In the genomic region with DNA sequence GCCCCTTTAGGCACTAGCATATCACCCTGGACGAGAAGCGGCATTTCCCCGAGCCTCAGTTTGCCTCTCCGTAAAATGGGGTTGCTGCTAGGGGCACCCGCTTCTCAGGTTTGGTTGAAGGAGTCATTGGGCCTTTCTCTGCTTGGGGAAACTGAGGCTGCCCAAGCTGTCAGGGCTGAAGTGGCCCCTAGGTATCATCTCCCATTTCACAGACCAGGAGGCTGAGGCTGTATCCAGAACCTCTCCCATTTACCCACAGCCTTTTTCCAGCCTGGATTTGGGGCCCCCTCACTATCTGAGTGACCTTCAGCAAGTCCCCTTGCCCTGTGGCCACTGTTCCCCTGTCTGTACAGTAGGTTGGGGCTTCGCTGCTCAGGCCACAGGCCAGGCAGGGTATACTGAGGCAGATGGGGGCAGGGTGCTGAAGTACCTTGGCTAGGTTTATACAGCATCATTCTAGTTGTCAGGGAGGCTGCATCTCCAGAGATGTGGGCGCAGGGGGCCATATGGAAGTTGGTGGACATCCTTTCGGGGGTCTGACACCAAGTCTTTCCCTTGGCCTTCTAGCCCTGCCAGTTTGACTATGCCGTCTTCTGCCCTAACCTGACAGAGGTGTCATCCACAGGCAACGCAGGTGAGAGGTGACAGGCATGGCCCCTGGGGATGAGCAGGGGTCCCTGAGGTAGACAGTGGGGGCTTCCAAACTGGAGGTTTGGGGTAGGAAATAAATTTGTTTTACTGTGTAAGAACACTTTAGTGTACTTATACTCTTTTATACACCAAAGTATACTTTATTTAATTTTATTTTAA, we compare ENCODE assay signal across 26 cellular contexts. TPM values are rescaled to one million over a fixed set of nuclear protein-coding genes. Genes with fewer than 3 reads are reported as not detected.
DNase-seq lines count a peak whose midpoint lies in the region; ATAC-seq, FAIRE-seq and TF ChIP-seq lines count a peak whose summit lies in the region.
"Had no signal": no experiment of that assay in that cellular context is flagged by ENCODE, and none has a peak within 500 bp of the region (broad histone marks: within the 10 kb centered on the region; RNA-seq: fewer than 3 reads in every experiment).

No MANE protein-coding gene starts in this region.

- no peak for DNase-seq in GM12891 (ENCODE audit: insufficient read length, low spot score)
- DNase-seq in OCI-LY7 (ENCODE audit: low spot score) = no peak
- DNase-seq in osteoblast (ENCODE audit: insufficient read length, low spot score, missing footprints) = peak; percentile 76
- no peak for DNase-seq in SW 1271 (lab: John Stamatoyannopoulos, UW)
- DNase-seq in MM.1S = no peak
- no peak for DNase-seq in GM10266 (ENCODE audit: extremely low spot score)
- DNase-seq: activated CD4-positive, alpha-beta T cell treated with anti-CD3 and anti-CD28 coated beads, Interleukin-2, amount 10 ng/mL, durations not matched to agents 24 days and 14 days; activated naive CD4-positive, alpha-beta T cell treated with anti-CD3 and anti-CD28 coated beads, Interleukin-2, amount 10 ng/mL, durations not matched to agents 7 days and 5 days; Caco-2; caudate nucleus; GDM1; KG1; NCI-H1417 treated with DMSO at 0.1 percent for 48 hours; NCI-H2081 treated with DMSO at 0.1 percent for 48 hours; NCI-H345; stimulated activated CD4-positive, alpha-beta T cell treated with anti-CD3 and anti-CD28 coated beads, Interleukin-12 subunit alpha, Interleukin-12 subunit beta, amount 100 ng/mL, for 4 hours; stimulated activated CD4-positive, alpha-beta T cell treated with anti-CD3 and anti-CD28 coated beads, Interleukin-4, amount 100 ng/mL, for 1 hour; T-helper 2 cell had no signal

- no peak overlapping the region for H2AFZ ChIP-seq in OCI-LY7 (ENCODE audit: low read length)
- no peak overlapping the region for H2AFZ ChIP-seq in osteoblast (ENCODE audit: low read length)
- H2AFZ ChIP-seq in MM.1S (ENCODE audit: low read length) = no peak overlapping the region

- peak overlapping the region; percentile 37; the same call in 1 of the 2 replicates for H3K4me2 ChIP-seq in OCI-LY7 (ENCODE audit: low read length)
- no peak overlapping the region for H3K4me2 ChIP-seq in osteoblast (ENCODE audit: insufficient read depth, low read length)
- H3K4me2 ChIP-seq in MM.1S (ENCODE audit: low read depth, low read length) = no peak overlapping the region

- TF ChIP-seq CTCF in OCI-LY7 (conservative IDR thresholded peaks at IDR 0.05; ENCODE audit: low read length) (no peak), osteoblast (IDR thresholded peaks at IDR 0.05; ENCODE audit: extremely low read depth, low read depth, low read length) (no peak), MM.1S (IDR thresholded peaks at IDR 0.05; ENCODE audit: low read length) (no peak), GM10266 (IDR thresholded peaks at IDR 0.05; ENCODE audit: control insufficient read depth, insufficient read depth, low read depth, missing control alignments) (no peak)

- CTCF ChIA-PET in OCI-LY7 (lab: Charles Lee; ENCODE audit: unreplicated experiment) = no interaction called here

- H4K20me1 ChIP-seq in OCI-LY7 (ENCODE audit: insufficient read depth, low read length) (no peaks in the 10 kb centered on the region; the same call in 1 of the 2 replicates), osteoblast (ENCODE audit: insufficient read depth, low read length) (peaks cover 23% of the 10 kb centered on the region), MM.1S (ENCODE audit: insufficient read depth, low read length) (no peaks in the 10 kb centered on the region)

- no peak for ATAC-seq in GM21717 (IDR thresholded peaks at IDR 0.05; ENCODE audit: unreplicated experiment)

- peak; percentile 26 for FAIRE-seq in GM12891 (lab: Jason Lieb, UNC)
- FAIRE-seq: keratinocyte, pancreas had no signal

- no TSS peak for BruUV-seq in OCI-LY7 (replicated peaks; lab: Mats Ljungman, UMichigan)

- H3K9me2 ChIP-seq in OCI-LY7 (ENCODE audit: insufficient read depth, low read length) = no peaks in the 10 kb centered on the region
- no peaks in the 10 kb centered on the region for H3K9me2 ChIP-seq in MM.1S (replicated peaks; ENCODE audit: insufficient read depth, low read length)

- no peak overlapping the region for H3K27ac ChIP-seq in OCI-LY7 (ENCODE audit: low read depth, low read length, poor library complexity, severe bottlenecking)
- peak overlapping the region; percentile 63 to 83 for H3K27ac ChIP-seq in esophagus (ENCODE audit: low read depth in 2 of 2, low read length in 1 of 2)
- H3K27ac ChIP-seq in osteoblast (ENCODE audit: low read depth, low read length) = no peak overlapping the region
- no peak overlapping the region for H3K27ac ChIP-seq in MM.1S (ENCODE audit: low read length)
- H3K27ac ChIP-seq: C4-2B, pancreas, SK-N-MC had no signal

- POLR2A ChIA-PET in OCI-LY7 (lab: Charles Lee) = interaction anchor here (0.6 kb wide), 1 partner anchor 70 kb away, joined by 3 read pairs; no protein-coding TSS in a partner anchor

- H3K36me3 ChIP-seq in OCI-LY7 (ENCODE audit: insufficient read depth, low read length) (peaks cover 90% of the 10 kb centered on the region), esophagus (ENCODE audit: control insufficient read depth in 2 of 2, insufficient read depth in 2 of 2, low read length in 1 of 2) (peaks cover 19 to 47% of the 10 kb centered on the region in 2 donors), osteoblast (ENCODE audit: insufficient read depth, low read length) (peaks cover 79% of the 10 kb centered on the region), MM.1S (replicated peaks; ENCODE audit: insufficient read depth, low read length) (no peaks in the 10 kb centered on the region; the same call in none of the 2 replicates)

- H3K9ac ChIP-seq in MM.1S (ENCODE audit: low read length) = no peak overlapping the region

- H3K4me3 ChIP-seq in OCI-LY7 (ENCODE audit: low read depth, low read length, poor library complexity, severe bottlenecking) (no peak overlapping the region), esophagus (ENCODE audit: low read depth in 1 of 2, low read length in 2 of 2) (no peak overlapping the region), osteoblast (ENCODE audit: insufficient read depth, low read length) (no peak overlapping the region), MM.1S (ENCODE audit: low read length) (no peak overlapping the region)
- H3K4me3 ChIP-seq: pancreas, SK-N-MC had no signal

- H3K27me3 ChIP-seq in esophagus (ENCODE audit: control insufficient read depth in 1 of 2, insufficient read depth in 2 of 2, low read length in 2 of 2) (no peaks in the 10 kb centered on the region), osteoblast (ENCODE audit: insufficient read depth, low read length) (no peaks in the 10 kb centered on the region), MM.1S (replicated peaks; ENCODE audit: insufficient read depth, low read length) (no peaks in the 10 kb centered on the region)
- H3K27me3 ChIP-seq: pancreas had no signal

- H3K79me2 ChIP-seq in OCI-LY7 (ENCODE audit: insufficient read depth, low read depth, low read length) (peaks cover 3% of the 10 kb centered on the region; the same call in 1 of the 2 replicates), osteoblast (ENCODE audit: insufficient read depth, low read length) (peaks cover 28% of the 10 kb centered on the region), MM.1S (ENCODE audit: low read length) (peaks cover 15% of the 10 kb centered on the region)

- intact Hi-C loops in OCI-LY7 (cut with micrococcal nuclease; ENCODE audit: unreplicated experiment) = no loop called here

- peaks cover 18% of the 10 kb centered on the region for H3K4me1 ChIP-seq in OCI-LY7 (ENCODE audit: insufficient read depth, low read length, poor library complexity, severe bottlenecking)
- peaks cover 4 to 14% of the 10 kb centered on the region in 2 donors for H3K4me1 ChIP-seq in esophagus (ENCODE audit: control insufficient read depth in 2 of 2, insufficient read depth in 2 of 2, low read length in 1 of 2)
- H3K4me1 ChIP-seq in osteoblast (ENCODE audit: insufficient read depth, low read length) = no peaks in the 10 kb centered on the region
- no peaks in the 10 kb centered on the region for H3K4me1 ChIP-seq in MM.1S (ENCODE audit: low read length)
- H3K4me1 ChIP-seq: Caco-2, pancreas had no signal

- no peak for TF ChIP-seq POLR2A in GM12891 (IDR thresholded peaks at IDR 0.05; ENCODE audit: low read depth, low read length)

- H3K9me3 ChIP-seq in OCI-LY7 (ENCODE audit: low read length) (no peaks in the 10 kb centered on the region), esophagus (ENCODE audit: control insufficient read depth in 2 of 2, insufficient read depth in 1 of 2, low read depth in 1 of 2, low read length in 1 of 2) (no peaks in the 10 kb centered on the region), osteoblast (ENCODE audit: low read depth, low read length) (no peaks in the 10 kb centered on the region), MM.1S (replicated peaks; ENCODE audit: insufficient read depth, low read length) (no peaks in the 10 kb centered on the region)
- H3K9me3 ChIP-seq: Caco-2, pancreas had no signal

- whole genome bisulfite sequencing in esophagus, 2 donors = 93 to 94% methylated on average over 10 of the region's 10 CpGs

- no peaks in the 10 kb centered on the region for H3F3A ChIP-seq in MM.1S (ENCODE audit: insufficient read depth, low read length)

TF ChIP-seq in GM12891, 5 proteins besides CTCF, POLR2A, EP300 and RAD21:
- TF ChIP-seq POLR2AphosphoS5 (IDR thresholded peaks at IDR 0.05; ENCODE audit: low read depth, low read length) = no peak
- no peak for TF ChIP-seq PAX5 (IDR thresholded peaks at IDR 0.05; ENCODE audit: insufficient read depth, low read length, severe bottlenecking)
- TF ChIP-seq POU2F2 (IDR thresholded peaks at IDR 0.05; ENCODE audit: low read depth, low read length) = no peak
- TF ChIP-seq TAF1 (IDR thresholded peaks at IDR 0.05; ENCODE audit: low read depth, low read length) = no peak
- no peak for TF ChIP-seq SPI1 (IDR thresholded peaks at IDR 0.05; ENCODE audit: low read depth, low read length)

RNA-seq across cellular contexts. Expression of gene FPGS, which starts 7.9 kb away (rescaled TPM):
- polyA plus RNA-seq in GM12891 (2012; ENCODE audit: low read depth, missing spikeins) = 48.1 TPM
- 136 and 147 TPM in 2 replicates for total RNA-seq in OCI-LY7 (2014; rRNA removed; shearing (Covaris generic))
- 132 and 165 TPM in 2 replicates for total RNA-seq in OCI-LY7 (2022)
- 10 to 100 TPM; 28.7 to 31.5 TPM for polyA plus RNA-seq in esophagus
- 87.5 and 98.1 TPM in 2 replicates for total RNA-seq in osteoblast

RNA-seq across cellular contexts. Expression of gene CDK9, which starts 24.7 kb away (rescaled TPM):
- polyA plus RNA-seq in GM12891 (2012; ENCODE audit: low read depth, missing spikeins) = 48.5 TPM
- 69.8 and 80.0 TPM in 2 replicates for total RNA-seq in OCI-LY7 (2014; rRNA removed; shearing (Covaris generic))
- total RNA-seq in OCI-LY7 (2022) (123 and 136 TPM in 2 replicates), osteoblast (54.8 and 56.1 TPM in 2 replicates)
- polyA plus RNA-seq in esophagus = 10 to 100 TPM; 34.2 to 44.2 TPM

RNA-seq across cellular contexts. Expression of gene SH2D3C, which starts 32.1 kb away (rescaled TPM):
- polyA plus RNA-seq in GM12891 (2012; ENCODE audit: low read depth, missing spikeins) = 10.6 TPM
- total RNA-seq in OCI-LY7 (2014; rRNA removed; shearing (Covaris generic)) = 38.5 and 40.0 TPM in 2 replicates
- total RNA-seq in OCI-LY7 (2022) = 39.1 and 45.7 TPM in 2 replicates
- 1 to 10 TPM; 2.8 to 3.2 TPM for polyA plus RNA-seq in esophagus
- total RNA-seq in osteoblast = 0.29 and 0.36 TPM in 2 replicates
- total RNA-seq: HT1080 had no signal
- polyA plus RNA-seq: AG04450 had no signal

RNA-seq across cellular contexts. Expression of gene ENG, which starts 43.9 kb away (rescaled TPM):
- polyA plus RNA-seq in GM12891 (2012; ENCODE audit: low read depth, missing spikeins) = 3.3 TPM
- not detected in 2 replicates for total RNA-seq in OCI-LY7 (2014; rRNA removed; shearing (Covaris generic))
- total RNA-seq in OCI-LY7 (2022) (not detected in 2 replicates), osteoblast (60.8 and 87.5 TPM in 2 replicates)
- 10 to 100 TPM; 11.1 to 17.9 TPM for polyA plus RNA-seq in esophagus

Comparison
In these comparisons a context has a peak if more than half of its experiments do, and no peak if none do; other contexts are left out.
1. H3K27ac ChIP-seq: peak in esophagus (2 of 2); none in OCI-LY7 (single experiment), osteoblast (single experiment) and MM.1S (single experiment).
2. RNA of gene SH2D3C, which starts 32.1 kb away (total RNA-seq): 38.5 to 45.7 TPM in OCI-LY7; 0.29 to 0.36 TPM in osteoblast; every median in the first group is over 10 times any median in the second.